ENCODE assay signal across 18 cellular contexts in genomic region chr12:6987956-6988573, GRCh38. TPM values are rescaled to one million over a fixed set of nuclear protein-coding genes. Genes with fewer than 3 reads are reported as not detected.
A peak's percentile ranks its signal among the peaks of the same experiment; 100 is the strongest.
DNase-seq lines count a peak whose midpoint lies in the region; ATAC-seq, FAIRE-seq and TF ChIP-seq lines count a peak whose summit lies in the region.
"Had no signal": no experiment of that assay in that cellular context is flagged by ENCODE, and none has a peak within 500 bp of the region (broad histone marks: within the 10 kb centered on the region; RNA-seq: fewer than 3 reads in every experiment).

No MANE protein-coding gene starts in this region.

- no peaks in the 10 kb centered on the region for H3K9me3 ChIP-seq in CD8-positive, alpha-beta T cell (ENCODE audit: low read length)
- H3K9me3 ChIP-seq in Panc1 (ENCODE audit: control insufficient read depth, insufficient read depth, low read depth, low read length) (no peaks in the 10 kb centered on the region), keratinocyte (ENCODE audit: control insufficient read depth, low read depth, low read length) (no peaks in the 10 kb centered on the region), sigmoid colon (no peaks in the 10 kb centered on the region)

- CTCF ChIA-PET in CD8-positive, alpha-beta T cell (lab: Charles Lee): interaction anchor here (1.0 kb wide), 1 partner anchor 92 kb away, joined by 3 read pairs; no protein-coding TSS in a partner anchor
- CTCF ChIA-PET in Panc1 (lab: Charles Lee): no interaction called here

- H3K27ac Mint-ChIP-seq in CD8-positive, alpha-beta T cell: peak overlapping the region; percentile 23
- H3K27ac Mint-ChIP-seq in natural killer cell: no peak overlapping the region
- H3K27ac Mint-ChIP-seq: activated naive CD8-positive, alpha-beta T cell; effector memory CD8-positive, alpha-beta T cell; T-helper 2 cell treated with Interferon-gamma antibody and Interleukin-4, amounts not matched to agents 5 μg/mL and 100 μg/mL, for 36 hours had no signal

- H3K36me3 ChIP-seq in CD8-positive, alpha-beta T cell (ENCODE audit: insufficient read depth, low read length): peaks cover 10% of the 10 kb centered on the region
- H3K36me3 ChIP-seq in Panc1 (ENCODE audit: control insufficient read depth, insufficient read depth, low read length) (no peaks in the 10 kb centered on the region), keratinocyte (ENCODE audit: control insufficient read depth in 2 of 2, extremely low read depth in 1 of 2, insufficient read depth in 2 of 2, low read length in 2 of 2) (peaks cover 0 to 4% of the 10 kb centered on the region in 2 experiments), sigmoid colon (peaks cover 0 to 11% (median 3%) of the 10 kb centered on the region in 4 donors)

- FAIRE-seq in keratinocyte (lab: Jason Lieb, UNC): no peak

- intact Hi-C loops in CD8-positive, alpha-beta T cell (cut with DNase I, micrococcal nuclease): no loop called here
- intact Hi-C loops in Panc1 (cut with micrococcal nuclease; ENCODE audit: unreplicated experiment): no loop called here
- intact Hi-C loops in sigmoid colon (cut with DNase I): no loop called here
- intact Hi-C loops in natural killer cell (cut with micrococcal nuclease): no loop called here

- H4K20me1 ChIP-seq in keratinocyte (ENCODE audit: control insufficient read depth, extremely low read depth, insufficient read depth, low read length): no peaks in the 10 kb centered on the region

- ATAC-seq in CD8-positive, alpha-beta T cell: no peak
- no peak for ATAC-seq in Panc1
- ATAC-seq in natural killer cell: no peak
- no peak for ATAC-seq in HG02798 (IDR thresholded peaks at IDR 0.05; ENCODE audit: poor library complexity, unreplicated experiment)
- ATAC-seq in HG02870 (IDR thresholded peaks at IDR 0.05; ENCODE audit: unreplicated experiment): no peak
- ATAC-seq: effector memory CD8-positive, alpha-beta T cell had no signal

- TF ChIP-seq POLR2A in sigmoid colon (IDR thresholded peaks at IDR 0.05): no peak

- in situ Hi-C loops in Panc1 (cut with HindIII; ENCODE audit: low pct_unique_long_range_greater_than_20kb, low sequenced_read_pairs): no loop called here

- no peaks in the 10 kb centered on the region for H3K4me1 Mint-ChIP-seq in CD8-positive, alpha-beta T cell (ENCODE audit: low read depth)
- peaks cover 0 to 5% of the 10 kb centered on the region in 2 donors for H3K4me1 Mint-ChIP-seq in natural killer cell
- H3K4me1 Mint-ChIP-seq: immature natural killer cell had no signal

- no peaks in the 10 kb centered on the region for H3K9me1 ChIP-seq in keratinocyte (ENCODE audit: control insufficient read depth, extremely low read depth, insufficient read depth, low read length)

- TF ChIP-seq CTCF in CD8-positive, alpha-beta T cell (IDR thresholded peaks at IDR 0.05): no peak
- no peak for TF ChIP-seq CTCF in Panc1 (IDR thresholded peaks at IDR 0.05)
- no peak for TF ChIP-seq CTCF in keratinocyte (optimal IDR thresholded peaks at IDR 0.05 in 1 of 3, IDR thresholded peaks at IDR 0.05 in 1 of 3, conservative IDR thresholded peaks at IDR 0.05 in 1 of 3; ENCODE audit: extremely low read depth in 1 of 3, insufficient read depth in 2 of 3, low read length in 3 of 3)
- no peak for TF ChIP-seq CTCF in sigmoid colon (IDR thresholded peaks at IDR 0.05)
- TF ChIP-seq CTCF in natural killer cell (IDR thresholded peaks at IDR 0.05): no peak

- H3K4me3 ChIP-seq in CD8-positive, alpha-beta T cell (ENCODE audit: low read depth, low read length): no peak overlapping the region
- H3K4me3 ChIP-seq in Panc1 (ENCODE audit: low read depth in 2 of 2, low read length in 2 of 2): no peak overlapping the region
- H3K4me3 ChIP-seq in keratinocyte (ENCODE audit: control insufficient read depth in 2 of 3, extremely low read depth in 1 of 3, insufficient read depth in 2 of 3, low read depth in 1 of 3, low read length in 3 of 3): no peak overlapping the region
- H3K4me3 ChIP-seq in sigmoid colon: peak overlapping the region in 1 of 4 donors; percentile 2

- H3K9ac ChIP-seq in keratinocyte (ENCODE audit: control insufficient read depth, extremely low read depth, insufficient read depth, low read length): peak overlapping the region; percentile 16
- H3K9ac ChIP-seq: parathyroid adenoma had no signal

- H3K4me1 ChIP-seq in CD8-positive, alpha-beta T cell (ENCODE audit: insufficient read depth, low read length): no peaks in the 10 kb centered on the region
- H3K4me1 ChIP-seq in Panc1 (ENCODE audit: control insufficient read depth, insufficient read depth, low read length) (no peaks in the 10 kb centered on the region), keratinocyte (ENCODE audit: control insufficient read depth, extremely low read depth, insufficient read depth, low read length) (peaks cover 11% of the 10 kb centered on the region), sigmoid colon (peaks cover 0 to 23% (median 19%) of the 10 kb centered on the region in 4 donors)
- H3K4me1 ChIP-seq: parathyroid adenoma had no signal

- BruUV-seq in Panc1 (replicated peaks; lab: Mats Ljungman, UMichigan): TSS peak; percentile 39

- no peaks in the 10 kb centered on the region for H3K79me2 ChIP-seq in keratinocyte (ENCODE audit: control insufficient read depth, insufficient read depth, low read length)

- H3K4me2 ChIP-seq in keratinocyte (ENCODE audit: control insufficient read depth, extremely low read depth, insufficient read depth, low read depth, low read length): peak overlapping the region; percentile 29

- peaks cover 44% of the 10 kb centered on the region for H3K36me3 Mint-ChIP-seq in CD8-positive, alpha-beta T cell
- H3K36me3 Mint-ChIP-seq in natural killer cell: no peaks in the 10 kb centered on the region

- H3K27me3 ChIP-seq in CD8-positive, alpha-beta T cell (ENCODE audit: insufficient read depth, low read length): no peaks in the 10 kb centered on the region
- H3K27me3 ChIP-seq in Panc1 (ENCODE audit: control insufficient read depth, insufficient read depth, low read length) (no peaks in the 10 kb centered on the region), keratinocyte (ENCODE audit: control insufficient read depth, extremely low read depth, insufficient read depth, low read length) (no peaks in the 10 kb centered on the region), sigmoid colon (no peaks in the 10 kb centered on the region)

- no peak for DNase-seq in CD8-positive, alpha-beta T cell
- DNase-seq in Panc1 (ENCODE audit: low read depth, low spot score): no peak
- no peak for DNase-seq in keratinocyte (ENCODE audit: low read depth, low spot score)
- peak; percentile 86 for DNase-seq in sigmoid colon
- no peak for DNase-seq in NCI-H345 treated with DMSO at 0.1 percent for 48 hours (lab: John Stamatoyannopoulos, UW; ENCODE audit: unreplicated experiment)
- no peak for DNase-seq in natural killer cell
- DNase-seq: activated CD4-positive, alpha-beta T cell treated with anti-CD3 and anti-CD28 coated beads for 4 hours; activated T-cell treated with anti-CD3 and anti-CD28 coated beads for 4 hours; effector memory CD8-positive, alpha-beta T cell; immature natural killer cell; NK-92 treated with Interleukin-12 subunit alpha and Interleukin-12 subunit beta, amount 100 ng/mL, for 24 hours; SIG-M5; stimulated activated CD4-positive, alpha-beta T cell treated with anti-CD3 and anti-CD28 coated beads, Interleukin-15, amount 100 ng/mL, for 24 hours had no signal

- no peak for TF ChIP-seq EP300 in sigmoid colon (IDR thresholded peaks at IDR 0.05)

- no peak overlapping the region for H3K4me3 Mint-ChIP-seq in CD8-positive, alpha-beta T cell
- no peak overlapping the region for H3K4me3 Mint-ChIP-seq in natural killer cell
- H3K4me3 Mint-ChIP-seq: activated naive CD8-positive, alpha-beta T cell; effector memory CD8-positive, alpha-beta T cell; immature natural killer cell; T-helper 2 cell treated with Interferon-gamma antibody and Interleukin-4, amounts not matched to agents 5 μg/mL and 100 μg/mL, for 36 hours had no signal

- no peaks in the 10 kb centered on the region for H3K9me3 Mint-ChIP-seq in CD8-positive, alpha-beta T cell
- no peaks in the 10 kb centered on the region for H3K9me3 Mint-ChIP-seq in natural killer cell
- H3K9me3 Mint-ChIP-seq: effector memory CD8-positive, alpha-beta T cell; immature natural killer cell; T-helper 2 cell treated with Interferon-gamma antibody and Interleukin-4, amounts not matched to agents 5 μg/mL and 100 μg/mL, for 36 hours had no signal

- dilution Hi-C loops in keratinocyte (cut with MboI; ENCODE audit: extremely low pct_ligation_motif_present, low sequenced_read_pairs): no loop called here

- no peak overlapping the region for H2AFZ ChIP-seq in keratinocyte (ENCODE audit: control insufficient read depth, low read length)
- H2AFZ ChIP-seq: parathyroid adenoma had no signal

- no peak overlapping the region for H3K27ac ChIP-seq in CD8-positive, alpha-beta T cell (ENCODE audit: low read depth, low read length)
- H3K27ac ChIP-seq in Panc1 (ENCODE audit: low read length): no peak overlapping the region
- peak overlapping the region; percentile 56 for H3K27ac ChIP-seq in keratinocyte (ENCODE audit: control insufficient read depth, insufficient read depth, low read length)
- H3K27ac ChIP-seq in sigmoid colon: peak overlapping the region; percentile 72 to 82 (median 80)
- H3K27ac ChIP-seq: parathyroid adenoma had no signal

- 22 to 68% methylated on average over 11 of the region's 11 CpGs for WGBS in sigmoid colon, 2 donors

- no peaks in the 10 kb centered on the region for H3K27me3 Mint-ChIP-seq in CD8-positive, alpha-beta T cell (ENCODE audit: low read depth)
- H3K27me3 Mint-ChIP-seq in natural killer cell (ENCODE audit: low read depth in 2 of 2): no peaks in the 10 kb centered on the region
- H3K27me3 Mint-ChIP-seq: activated naive CD8-positive, alpha-beta T cell; effector memory CD8-positive, alpha-beta T cell had no signal

- POLR2A ChIA-PET in CD8-positive, alpha-beta T cell (lab: Charles Lee): interaction anchor here (1.2 kb wide), 1 partner anchor 30 kb away, joined by 3 read pairs; the partner anchor contains the start of gene LPCAT3
- POLR2A ChIA-PET in Panc1 (lab: Charles Lee): no interaction called here

RNA-seq across cellular contexts. Expression of gene EMG1, which starts 17.4 kb away (rescaled TPM):
- 10 to 100 TPM; 42.8 to 43.2 TPM for total RNA-seq in CD8-positive, alpha-beta T cell
- total RNA-seq in Panc1 (2021; ENCODE audit: unreplicated experiment) (54.9 TPM), sigmoid colon (10 to 100 TPM; 18.8 to 32.3 (median 22.7) TPM), natural killer cell (10 to 100 TPM; 22.1 to 30.4 (median 23.3) TPM)
- 54.0 TPM for polyA plus RNA-seq in Panc1 (2012; ENCODE audit: insufficient read length)
- polyA plus RNA-seq in keratinocyte (61.6 to 104 TPM (median 76.9 TPM) in 3 replicates), sigmoid colon (10 to 100 TPM; 19.2 to 33.0 (median 21.3) TPM)
- polyA plus RNA-seq in keratinocyte (2011; ENCODE audit: low read depth): 56.1 TPM
- polyA plus RNA-seq in keratinocyte (2011; cell fraction: cytosol; rRNA removed): 73.4 and 74.3 TPM in 2 replicates
- polyA plus RNA-seq in keratinocyte (2011; cell fraction: nucleus; rRNA removed): 48.1 and 49.0 TPM in 2 replicates
- 79.0 and 91.0 TPM in 2 replicates for polyA plus RNA-seq in keratinocyte (2012; ENCODE audit: low replicate concordance)
- polyA minus RNA-seq in keratinocyte: 24.4 to 38.8 TPM (median 30.2 TPM) in 3 replicates
- 21.5 TPM for polyA minus RNA-seq in keratinocyte (2011; cell fraction: cytosol; rRNA and poly(A)+ RNA removed)
- polyA minus RNA-seq in keratinocyte (2011; cell fraction: nucleus; rRNA and poly(A)+ RNA removed): 7.2 and 15.8 TPM in 2 replicates

RNA-seq across cellular contexts. Expression of gene PHB2, which starts 17.6 kb away (rescaled TPM):
- 100 to 1,000 TPM; 145 to 148 TPM for total RNA-seq in CD8-positive, alpha-beta T cell
- total RNA-seq in Panc1 (2021; ENCODE audit: unreplicated experiment) (138 TPM), sigmoid colon (100 to 1,000 TPM; 211 to 327 (median 285) TPM), natural killer cell (100 to 1,000 TPM; 123 to 133 (median 127) TPM)
- polyA plus RNA-seq in Panc1 (2012; ENCODE audit: insufficient read length): 185 TPM
- polyA plus RNA-seq in keratinocyte (225 to 270 TPM (median 244 TPM) in 3 replicates), sigmoid colon (100 to 1,000 TPM; 180 to 283 (median 184) TPM)
- 45.5 TPM for polyA plus RNA-seq in keratinocyte (2011; ENCODE audit: low read depth)
- 214 and 236 TPM in 2 replicates for polyA plus RNA-seq in keratinocyte (2011; cell fraction: cytosol; rRNA removed)
- 161 and 173 TPM in 2 replicates for polyA plus RNA-seq in keratinocyte (2011; cell fraction: nucleus; rRNA removed)
- 97.6 and 161 TPM in 2 replicates for polyA plus RNA-seq in keratinocyte (2012; ENCODE audit: low replicate concordance)
- polyA minus RNA-seq in keratinocyte: 102 to 141 TPM (median 127 TPM) in 3 replicates
- polyA minus RNA-seq in keratinocyte (2011; cell fraction: cytosol; rRNA and poly(A)+ RNA removed): 116 TPM
- 52.7 and 53.3 TPM in 2 replicates for polyA minus RNA-seq in keratinocyte (2011; cell fraction: nucleus; rRNA and poly(A)+ RNA removed)

RNA-seq across cellular contexts. Expression of gene LPCAT3, which starts 30.2 kb away (rescaled TPM):
- total RNA-seq in CD8-positive, alpha-beta T cell: 10 to 100 TPM; 24.4 to 27.1 TPM
- total RNA-seq in Panc1 (2021; ENCODE audit: unreplicated experiment) (54.3 TPM), sigmoid colon (10 to 100 TPM; 18.6 to 27.0 (median 25.4) TPM), natural killer cell (10 to 100 TPM; 45.6 to 54.3 (median 45.6) TPM)
- 42.6 TPM for polyA plus RNA-seq in Panc1 (2012; ENCODE audit: insufficient read length)
- polyA plus RNA-seq in keratinocyte (51.0 to 69.1 TPM (median 52.0 TPM) in 3 replicates), sigmoid colon (10 to 100 TPM in 2 of 3 donors, 1 to 10 TPM in 1; 7.8 to 47.9 (median 16.9) TPM)
- 9.8 TPM for polyA plus RNA-seq in keratinocyte (2011; ENCODE audit: low read depth)
- polyA plus RNA-seq in keratinocyte (2011; cell fraction: cytosol; rRNA removed): 25.7 and 31.1 TPM in 2 replicates
- polyA plus RNA-seq in keratinocyte (2011; cell fraction: nucleus; rRNA removed): 72.8 and 75.6 TPM in 2 replicates
- polyA plus RNA-seq in keratinocyte (2012; ENCODE audit: low replicate concordance): 23.5 and 30.6 TPM in 2 replicates
- 34.8 to 57.9 TPM (median 57.1 TPM) in 3 replicates for polyA minus RNA-seq in keratinocyte
- 28.6 TPM for polyA minus RNA-seq in keratinocyte (2011; cell fraction: cytosol; rRNA and poly(A)+ RNA removed)
- 37.1 and 47.5 TPM in 2 replicates for polyA minus RNA-seq in keratinocyte (2011; cell fraction: nucleus; rRNA and poly(A)+ RNA removed)

RNA-seq across cellular contexts. Expression of gene PTPN6, which starts 36.9 kb away (rescaled TPM):
- total RNA-seq in CD8-positive, alpha-beta T cell: 10 to 100 TPM; 63.2 to 63.9 TPM
- 13.7 TPM for total RNA-seq in Panc1 (2021; ENCODE audit: unreplicated experiment)
- polyA plus RNA-seq in Panc1 (2012; ENCODE audit: insufficient read length): 26.1 TPM
- 18.7 to 21.0 TPM (median 19.7 TPM) in 3 replicates for polyA plus RNA-seq in keratinocyte
- 29.9 TPM for polyA plus RNA-seq in keratinocyte (2011; ENCODE audit: low read depth)
- polyA plus RNA-seq in keratinocyte (2011; cell fraction: cytosol; rRNA removed): 11.7 and 19.6 TPM in 2 replicates
- 28.5 and 37.9 TPM in 2 replicates for polyA plus RNA-seq in keratinocyte (2011; cell fraction: nucleus; rRNA removed)
- polyA plus RNA-seq in keratinocyte (2012; ENCODE audit: low replicate concordance): 24.7 and 25.1 TPM in 2 replicates
- 14.2 to 34.8 TPM (median 17.7 TPM) in 3 replicates for polyA minus RNA-seq in keratinocyte
- 23.8 TPM for polyA minus RNA-seq in keratinocyte (2011; cell fraction: cytosol; rRNA and poly(A)+ RNA removed)
- polyA minus RNA-seq in keratinocyte (2011; cell fraction: nucleus; rRNA and poly(A)+ RNA removed): 5.6 and 10.3 TPM in 2 replicates
- 10 to 100 TPM in 3 of 4 donors, 1 to 10 TPM in 1; 5.3 to 13.6 (median 11.8) TPM for total RNA-seq in sigmoid colon
- 10 to 100 TPM; 42.1 to 92.4 (median 67.3) TPM for polyA plus RNA-seq in sigmoid colon
- 100 to 1,000 TPM; 279 to 357 (median 312) TPM for total RNA-seq in natural killer cell

RNA-seq across cellular contexts. Expression of gene C12orf57, which starts 44.2 kb away (rescaled TPM):
- 100 to 1,000 TPM; 328 to 356 TPM for total RNA-seq in CD8-positive, alpha-beta T cell
- total RNA-seq in Panc1 (2021; ENCODE audit: unreplicated experiment) (126 TPM), sigmoid colon (100 to 1,000 TPM; 465 to 697 (median 652) TPM), natural killer cell (100 to 1,000 TPM; 125 to 157 (median 126) TPM)
- 249 TPM for polyA plus RNA-seq in Panc1 (2012; ENCODE audit: insufficient read length)
- polyA plus RNA-seq in keratinocyte (121 to 211 TPM (median 137 TPM) in 3 replicates), sigmoid colon (100 to 1,000 TPM; 305 to 810 (median 418) TPM)
- 27.9 TPM for polyA plus RNA-seq in keratinocyte (2011; ENCODE audit: low read depth)
- polyA plus RNA-seq in keratinocyte (2011; cell fraction: cytosol; rRNA removed): 145 and 239 TPM in 2 replicates
- 64.7 and 79.2 TPM in 2 replicates for polyA plus RNA-seq in keratinocyte (2011; cell fraction: nucleus; rRNA removed)
- 106 and 137 TPM in 2 replicates for polyA plus RNA-seq in keratinocyte (2012; ENCODE audit: low replicate concordance)
- polyA minus RNA-seq in keratinocyte: 30.4 to 74.9 TPM (median 35.3 TPM) in 3 replicates
- polyA minus RNA-seq in keratinocyte (2011; cell fraction: cytosol; rRNA and poly(A)+ RNA removed): 64.5 TPM
- 20.9 and 21.8 TPM in 2 replicates for polyA minus RNA-seq in keratinocyte (2011; cell fraction: nucleus; rRNA and poly(A)+ RNA removed)

Comparison
In these comparisons a context has a peak if more than half of its experiments do, and no peak if none do; other contexts are left out.
1. H3K27ac ChIP-seq: peak in keratinocyte (single experiment) and sigmoid colon (4 of 4); none in CD8-positive, alpha-beta T cell (single experiment) and Panc1 (single experiment).